9 cellular contexts compared by ENCODE assay signal in the genomic region with DNA sequence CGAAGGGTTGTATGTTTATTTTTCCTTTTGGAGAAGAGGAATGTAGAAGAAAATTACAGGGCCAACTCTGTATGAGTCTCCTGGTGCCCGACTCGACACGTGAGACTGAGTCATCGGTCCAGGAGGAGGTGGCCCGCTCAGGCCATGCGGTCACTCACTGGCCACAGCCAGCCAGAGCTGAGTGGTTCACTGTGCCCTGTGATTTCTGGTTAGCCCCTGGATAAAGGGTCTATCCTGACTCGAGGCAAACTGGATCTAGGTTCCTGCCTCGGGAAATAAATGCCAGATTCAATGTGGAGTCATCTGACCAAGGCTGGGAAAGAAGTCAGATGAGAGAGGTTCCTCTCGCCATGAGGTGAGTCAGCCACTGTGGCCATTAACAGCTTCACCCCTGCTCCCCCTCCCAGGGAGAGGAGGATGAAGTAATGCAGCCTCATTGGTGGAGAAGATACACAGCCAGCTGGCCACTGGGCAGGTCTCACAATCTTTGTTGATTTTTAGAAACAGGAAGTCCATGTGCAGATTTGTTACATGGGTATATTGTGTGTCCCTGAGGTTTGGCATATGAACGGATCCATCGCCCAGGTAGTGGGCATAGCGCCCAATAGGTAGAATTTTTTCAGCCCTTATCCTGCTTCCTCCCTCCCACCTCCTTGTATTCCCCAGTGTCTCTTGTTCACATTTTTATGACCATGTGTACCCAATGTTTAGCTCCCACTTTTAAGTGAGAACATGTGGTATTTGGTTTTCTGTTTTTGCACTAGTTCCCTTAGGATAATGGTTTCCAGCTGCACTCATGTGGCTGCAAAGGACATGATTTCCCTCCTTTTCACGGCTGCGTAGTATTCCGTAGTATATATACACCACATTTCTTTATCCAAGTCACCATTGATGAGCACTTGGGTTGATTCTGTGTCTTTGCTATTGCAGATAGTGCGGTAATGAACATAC.
DNase-seq lines count a peak whose midpoint lies in the region; ATAC-seq lines count a peak whose summit lies in the region.
"Had no signal": no experiment of that assay in that cellular context is flagged by ENCODE, and none has a peak within 500 bp of the region (broad histone marks: within the 10 kb centered on the region; RNA-seq: fewer than 3 reads in every experiment).

No MANE protein-coding gene starts in this region.

- H3K4me3 ChIP-seq in mucosa of rectum (ENCODE audit: low read length in 2 of 2): no peak overlapping the region
- H3K4me3 ChIP-seq: SK-N-MC had no signal

- peak overlapping the region; percentile 35 to 67 for H3K27ac ChIP-seq in mucosa of rectum (ENCODE audit: low read depth in 2 of 2, low read length in 2 of 2)
- H3K27ac ChIP-seq: SK-N-MC had no signal

- no peaks in the 10 kb centered on the region for H3K9me3 ChIP-seq in mucosa of rectum (ENCODE audit: control insufficient read depth in 2 of 2, low read length in 2 of 2)

- H3K27me3 ChIP-seq in mucosa of rectum (ENCODE audit: control insufficient read depth in 2 of 2, insufficient read depth in 2 of 2, low read length in 2 of 2): no peaks in the 10 kb centered on the region

- H3K9ac ChIP-seq in mucosa of rectum (ENCODE audit: low read depth in 1 of 2, low read length in 2 of 2): peak overlapping the region in 1 of 2 donors; percentile 34

- H3K4me1 ChIP-seq in mucosa of rectum (ENCODE audit: control insufficient read depth in 2 of 2, insufficient read depth in 2 of 2, low read length in 2 of 2): peaks cover 0 to 7% of the 10 kb centered on the region in 2 donors

- ATAC-seq in GM21619 (IDR thresholded peaks at IDR 0.05; ENCODE audit: unreplicated experiment): no peak
- no peak for ATAC-seq in HG03175 (IDR thresholded peaks at IDR 0.05; ENCODE audit: unreplicated experiment)

- H3K36me3 ChIP-seq in mucosa of rectum (ENCODE audit: control insufficient read depth in 2 of 2, insufficient read depth in 2 of 2, low read length in 2 of 2): peaks cover 0 to under 1% of the 10 kb centered on the region in 2 donors

- DNase-seq in ACHN (peak; percentile 98), NCI-H2196 treated with DMSO at 0.1 percent for 48 hours (lab: John Stamatoyannopoulos, UW; ENCODE audit: unreplicated experiment) (peak; percentile 90), dedifferentiated amniotic fluid mesenchymal stem cell (ENCODE audit: extremely low spot score) (peak; percentile 88), NCI-H187 (lab: John Stamatoyannopoulos, UW) (no peak), NCI-H526 treated with DMSO at 0.1 percent for 48 hours (lab: John Stamatoyannopoulos, UW) (no peak)

- in situ Hi-C loops in ACHN (cut with HindIII; ENCODE audit: low pct_ligation_motif_present, low pct_unique_long_range_greater_than_20kb, low sequenced_read_pairs): no loop called here

Comparison
In these comparisons a context has a peak if more than half of its experiments do, and no peak if none do; other contexts are left out.
1. DNase-seq: peak in ACHN (single experiment), NCI-H2196 treated with DMSO at 0.1 percent for 48 hours (single experiment) and dedifferentiated amniotic fluid mesenchymal stem cell (single experiment); none in NCI-H187 (0 of 2) and NCI-H526 treated with DMSO at 0.1 percent for 48 hours (single experiment).